17 cellular contexts compared by ENCODE assay signal in genomic region chr6:45881705-45882435, GRCh38.
"Had no signal": no experiment of that assay in that cellular context is flagged by ENCODE, and none has a peak within 500 bp of the region (broad histone marks: within the 10 kb centered on the region; RNA-seq: fewer than 3 reads in every experiment).

No MANE protein-coding gene starts in this region.

- H3K4me3 ChIP-seq: cardiac muscle cell, dorsolateral prefrontal cortex, heart right ventricle, ovary, right lobe of liver, smooth muscle cell had no signal

- H3K4me1 ChIP-seq: right lobe of liver had no signal

- H3K36me3 ChIP-seq: cardiac muscle cell, heart right ventricle, ovary, right lobe of liver had no signal

- H3K9me3 ChIP-seq: heart right ventricle, right lobe of liver, SK-N-SH had no signal

- H3K27ac ChIP-seq: cardiac muscle cell, dorsolateral prefrontal cortex, heart right ventricle, ovary, right lobe of liver, VCaP had no signal

- H3K27me3 ChIP-seq: heart right ventricle, ovary, right lobe of liver had no signal

- H3K4me2 ChIP-seq: SK-N-SH, smooth muscle cell had no signal

- ATAC-seq: activated naive CD4-positive, alpha-beta T cell treated with anti-CD3 and anti-CD28 coated beads, Interleukin-2, amount 50 U/mL, for 72 hours; heart right ventricle; left ventricle myocardium superior; naive thymus-derived CD8-positive, alpha-beta T cell; right lobe of liver; stimulated activated naive CD8-positive, alpha-beta T cell treated with anti-CD3 and anti-CD28 coated beads, Interleukin-15, amount 100 ng/mL, for 72 hours had no signal

- H3K9ac ChIP-seq: SK-N-SH had no signal

- DNase-seq: activated CD4-positive, alpha-beta T cell treated with anti-CD3 and anti-CD28 coated beads for 1 hour; activated gamma-delta T cell; dorsolateral prefrontal cortex; heart right ventricle; immature natural killer cell; left ventricle myocardium superior; naive thymus-derived CD8-positive, alpha-beta T cell; ovary; right lobe of liver; SK-N-SH; stimulated activated CD4-positive, alpha-beta T cell treated with anti-CD3 and anti-CD28 coated beads, Interleukin-4, amount 100 ng/mL, for 1 hour; stimulated activated naive CD8-positive, alpha-beta T cell treated with anti-CD3 and anti-CD28 coated beads, Interleukin-15, amount 100 ng/mL, for 72 hours; trophoblast cell had no signal
